Comparison of ENCODE assay signal across 1 cellular context in genomic region chr2:164873096-164873670, GRCh38.
TF ChIP-seq lines count a peak whose summit lies in the region.

No MANE protein-coding gene starts in this region.

TF ChIP-seq in HEK293, 187 proteins besides CTCF, POLR2A, EP300 and RAD21 (continued from another document):
- no peak for TF ChIP-seq PATZ1 (tag by site-specific recombination; IDR thresholded peaks at IDR 0.05)
TF ChIP-seq in HEK293: peak in this region for 5.
